9 cellular contexts compared by ENCODE assay signal in the genomic region with DNA sequence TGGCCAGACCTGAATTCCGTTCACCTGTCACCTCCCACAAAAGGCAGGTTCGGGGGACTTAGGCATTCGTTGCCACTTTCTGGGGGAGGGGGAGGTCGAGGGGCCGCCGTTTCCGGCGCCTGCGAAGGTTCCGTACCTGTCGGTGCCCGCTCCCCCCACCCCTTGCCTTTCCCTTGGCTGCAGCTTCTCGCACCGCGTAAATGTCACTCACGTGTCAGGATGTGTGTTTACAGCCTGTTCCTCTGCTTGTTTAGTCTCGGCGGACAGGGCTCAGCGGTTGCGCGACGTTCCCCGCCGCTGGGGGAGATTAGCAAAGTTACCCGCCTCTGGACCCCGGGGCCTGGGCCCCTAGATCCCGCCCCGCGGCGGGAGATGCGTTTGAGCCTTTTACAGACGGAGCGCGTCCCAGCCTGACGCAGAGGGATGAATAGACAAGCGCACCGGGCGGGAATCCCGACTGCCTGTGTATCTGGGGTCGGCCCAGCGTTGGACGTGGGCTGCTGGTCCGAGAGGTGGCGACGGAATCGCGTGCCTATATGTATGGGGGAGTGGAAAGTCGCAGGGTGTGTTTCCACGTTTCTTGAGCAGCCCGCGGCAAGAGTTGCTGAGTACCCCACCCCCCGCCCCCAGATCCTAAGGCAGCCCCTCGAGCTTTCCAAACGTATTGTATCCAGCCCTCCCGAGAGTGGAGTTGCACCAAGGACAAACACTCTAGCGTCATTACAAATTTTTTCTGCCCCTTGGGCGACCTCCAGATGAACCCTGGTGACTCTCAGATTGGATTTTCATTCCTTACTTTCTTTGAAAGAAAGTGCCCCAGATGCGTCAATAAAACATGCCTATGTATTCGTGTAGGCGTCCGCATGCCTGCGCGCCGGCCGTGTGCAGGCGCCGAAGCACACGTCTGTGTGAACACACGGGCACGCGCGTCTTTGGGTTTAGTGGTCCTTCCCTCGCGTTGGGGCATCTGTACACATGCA. TPM values are rescaled to one million over a fixed set of nuclear protein-coding genes. Genes with fewer than 3 reads are reported as not detected.
A peak's percentile ranks its signal among the peaks of the same experiment; 100 is the strongest.
DNase-seq lines count a peak whose midpoint lies in the region; ATAC-seq, FAIRE-seq and TF ChIP-seq lines count a peak whose summit lies in the region.
"Had no signal": no experiment of that assay in that cellular context is flagged by ENCODE, and none has a peak within 500 bp of the region (broad histone marks: within the 10 kb centered on the region; RNA-seq: fewer than 3 reads in every experiment).

No MANE protein-coding gene starts in this region.

- TF ChIP-seq CTCF in A549 (IDR thresholded peaks at IDR 0.05) (no peak), glutamatergic neuron (IDR thresholded peaks at IDR 0.05; ENCODE audit: partially characterized antibody, unreplicated experiment) (no peak), kidney (IDR thresholded peaks at IDR 0.05; ENCODE audit: borderline replicate concordance, extremely low read depth, insufficient read depth) (no peak), RWPE1 (conservative IDR thresholded peaks at IDR 0.05; ENCODE audit: low read depth) (no peak)

- intact Hi-C loops in kidney (cut with DNase I), result no loop called here

- H3K9me3 ChIP-seq in A549 (no peaks in the 10 kb centered on the region), kidney (ENCODE audit: control insufficient read depth in 1 of 2, low read length in 2 of 2) (no peaks in the 10 kb centered on the region)

- TF ChIP-seq POLR2A in A549 (IDR thresholded peaks at IDR 0.05; ENCODE audit: low read length), result no peak

- no peak for DNase-seq in A549 (ENCODE audit: low read depth in 1 of 2, low spot score in 1 of 2)
- peak; percentile 43 for DNase-seq in DMS79 treated with DMSO at 0.1 percent for 48 hours (lab: John Stamatoyannopoulos, UW)
- DNase-seq in NCI-H345 treated with DMSO at 0.1 percent for 48 hours (lab: John Stamatoyannopoulos, UW; ENCODE audit: unreplicated experiment), result peak; percentile 12
- peak; percentile 51 for DNase-seq in glutamatergic neuron
- no peak for DNase-seq in activated gamma-delta T cell (lab: John Stamatoyannopoulos, UW)
- DNase-seq in kidney, result no peak
- DNase-seq in dermis blood vessel endothelial cell, result no peak
- DNase-seq in RWPE1 (ENCODE audit: low spot score), result no peak
- DNase-seq: immature natural killer cell had no signal

- peak overlapping the region; percentile 99 for H3K4me2 ChIP-seq in A549

- TF ChIP-seq EP300 in A549 (IDR thresholded peaks at IDR 0.05), result no peak

- no peak overlapping the region for H3K27ac Mint-ChIP-seq in glutamatergic neuron (ENCODE audit: unreplicated experiment)
- H3K27ac Mint-ChIP-seq: immature natural killer cell had no signal

- peaks cover 18% of the 10 kb centered on the region for H3K4me1 ChIP-seq in A549
- peaks cover 0 to 7% of the 10 kb centered on the region in 2 donors for H3K4me1 ChIP-seq in kidney (ENCODE audit: control insufficient read depth in 1 of 2, insufficient read depth in 1 of 2, low read depth in 1 of 2, low read length in 2 of 2)

- no peak for FAIRE-seq in A549 (lab: Jason Lieb, UNC)
- no peak for FAIRE-seq in kidney (lab: Jason Lieb, UNC)

- H3K27ac ChIP-seq in A549 (peak overlapping the region in 1 of 2 experiments; percentile 66; a peak in 3 of 6 replicates), kidney (ENCODE audit: low read depth in 2 of 2, low read length in 2 of 2) (no peak overlapping the region), RWPE1 (no peak overlapping the region)

- no peaks in the 10 kb centered on the region for H3K36me3 Mint-ChIP-seq in glutamatergic neuron (ENCODE audit: unreplicated experiment)
- H3K36me3 Mint-ChIP-seq: immature natural killer cell had no signal

- H3K27me3 Mint-ChIP-seq in glutamatergic neuron (ENCODE audit: unreplicated experiment), result peaks cover 31% of the 10 kb centered on the region

- WGBS in A549 (ENCODE audit: missing lambda C conversion rate), result 63% methylated on average over 41 of the region's 74 CpGs

- H3K9me3 Mint-ChIP-seq in glutamatergic neuron (ENCODE audit: unreplicated experiment), result peaks cover 11% of the 10 kb centered on the region

- CTCF ChIA-PET in A549 (lab: Yijun Ruan, JAX), result no interaction called here
- CTCF ChIA-PET in RWPE1 (lab: Yijun Ruan, JAX), result interaction anchor here (0.5 kb wide), 1 partner anchor 219 kb away, joined by 3 read pairs; no protein-coding TSS in a partner anchor

- H3K4me3 ChIP-seq in A549, result peak overlapping the region; percentile 51
- H3K4me3 ChIP-seq in kidney (ENCODE audit: low read length in 2 of 2), result no peak overlapping the region

- peak overlapping the region; percentile 76 for H3K4me3 Mint-ChIP-seq in glutamatergic neuron (ENCODE audit: unreplicated experiment)

- no peaks in the 10 kb centered on the region for H3K36me3 ChIP-seq in kidney (ENCODE audit: control insufficient read depth in 1 of 2, insufficient read depth in 2 of 2, low read length in 2 of 2)

- ATAC-seq in A549, result no peak

- H3K9ac ChIP-seq in kidney (ENCODE audit: low read length in 2 of 2), result no peak overlapping the region

- H3K4me1 Mint-ChIP-seq in glutamatergic neuron (ENCODE audit: low read depth, unreplicated experiment), result peaks cover 19% of the 10 kb centered on the region

- POLR2A ChIA-PET in A549 (lab: Yijun Ruan, JAX), result no interaction called here
- POLR2A ChIA-PET in RWPE1 (lab: Yijun Ruan, JAX; ENCODE audit: low non-redundant PET), result no interaction called here

- TF ChIP-seq RAD21 in A549 (conservative IDR thresholded peaks at IDR 0.05 in 1 of 2, IDR thresholded peaks at IDR 0.05 in 1 of 2), result no peak

TF ChIP-seq in A549, 52 proteins besides CTCF, POLR2A, EP300 and RAD21:
- TF ChIP-seq ZFP36 (IDR thresholded peaks at IDR 0.05; ENCODE audit: borderline replicate concordance, partially characterized antibody) (no peak), CHD4 (IDR thresholded peaks at IDR 0.05; ENCODE audit: borderline replicate concordance) (no peak), KDM5A (IDR thresholded peaks at IDR 0.05) (no peak), MAZ (IDR thresholded peaks at IDR 0.05; ENCODE audit: borderline replicate concordance, low read depth, low read length) (no peak), SMC3 (IDR thresholded peaks at IDR 0.05) (no peak), HOXA7 (CRISPR knock-in tag; IDR thresholded peaks at IDR 0.05) (no peak)
- TF ChIP-seq, protein P1, sequence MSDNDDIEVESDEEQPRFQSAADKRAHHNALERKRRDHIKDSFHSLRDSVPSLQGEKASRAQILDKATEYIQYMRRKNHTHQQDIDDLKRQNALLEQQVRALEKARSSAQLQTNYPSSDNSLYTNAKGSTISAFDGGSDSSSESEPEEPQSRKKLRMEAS (IDR thresholded peaks at IDR 0.05), result 0 out of 2 replicates have a peak, but pooled peaks have one; percentile 28
- TF ChIP-seq, protein P2, sequence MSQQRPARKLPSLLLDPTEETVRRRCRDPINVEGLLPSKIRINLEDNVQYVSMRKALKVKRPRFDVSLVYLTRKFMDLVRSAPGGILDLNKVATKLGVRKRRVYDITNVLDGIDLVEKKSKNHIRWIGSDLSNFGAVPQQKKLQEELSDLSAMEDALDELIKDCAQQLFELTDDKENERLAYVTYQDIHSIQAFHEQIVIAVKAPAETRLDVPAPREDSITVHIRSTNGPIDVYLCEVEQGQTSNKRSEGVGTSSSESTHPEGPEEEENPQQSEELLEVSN (IDR thresholded peaks at IDR 0.05; ENCODE audit: borderline replicate concordance, low read depth), result 0 out of 2 replicates have a peak, but pooled peaks have one; percentile 24

RNA-seq across cellular contexts. Expression of a gene that starts 2.4 kb away (rescaled TPM):
- polyA plus RNA-seq in A549 (2011; rRNA removed), result 2.4 and 2.9 TPM in 2 replicates
- polyA plus RNA-seq in A549 (2012; cell fraction: cytosol; rRNA removed), result 8.7 and 11.5 TPM in 2 replicates
- 11.0 and 12.4 TPM in 2 replicates for polyA plus RNA-seq in A549 (2012; cell fraction: nucleus; rRNA removed)
- polyA plus RNA-seq in A549 (2017; fragmentation: RNase III; extraction: RNeasy Plus Mini Kit Qiagen cat#74134 plus additional on column Dnase treatment), result 4.1 to 4.6 TPM (median 4.4 TPM) in 3 replicates
- polyA minus RNA-seq in A549 (2011; rRNA and poly(A)+ RNA removed), result 2.0 and 4.1 TPM in 2 replicates
- total RNA-seq in glutamatergic neuron (ENCODE audit: unreplicated experiment), result 6.7 TPM
- total RNA-seq in kidney, result not detected
- polyA plus RNA-seq in kidney (ENCODE audit: insufficient read depth, low read depth, low replicate concordance), result not detected
- not detected in 2 replicates for total RNA-seq in dermis blood vessel endothelial cell
- polyA plus RNA-seq: immature natural killer cell had no signal

Comparison
In these comparisons a context has a peak if more than half of its experiments do, and no peak if none do; other contexts are left out.
1. DNase-seq: peak in DMS79 treated with DMSO at 0.1 percent for 48 hours (single experiment), NCI-H345 treated with DMSO at 0.1 percent for 48 hours (single experiment) and glutamatergic neuron (single experiment); none in A549 (0 of 2), activated gamma-delta T cell (single experiment), kidney (single experiment), dermis blood vessel endothelial cell (single experiment) and RWPE1 (single experiment).